14 cellular contexts compared by ENCODE assay signal in the genomic region with DNA sequence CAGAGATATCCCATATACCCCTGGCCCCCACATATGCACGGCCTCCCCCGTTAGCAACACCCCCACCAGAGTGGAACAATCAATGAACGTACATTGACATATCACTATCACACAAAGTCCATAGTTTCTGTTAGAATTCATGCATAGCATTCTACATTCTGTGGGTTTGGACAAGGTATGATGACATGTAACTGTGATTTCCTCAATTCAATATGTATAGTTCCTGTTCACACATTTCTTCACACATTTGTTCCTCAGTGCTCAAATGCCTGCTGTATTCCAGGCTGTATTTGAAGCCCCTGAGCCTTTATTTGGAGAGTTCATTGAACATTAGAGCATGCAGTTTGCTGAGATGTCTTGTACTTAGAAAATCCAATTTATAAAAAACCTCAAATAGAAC.
DNase-seq lines count a peak whose midpoint lies in the region; ATAC-seq and TF ChIP-seq lines count a peak whose summit lies in the region.
"Had no signal": no experiment of that assay in that cellular context is flagged by ENCODE, and none has a peak within 500 bp of the region (broad histone marks: within the 10 kb centered on the region; RNA-seq: fewer than 3 reads in every experiment).

No MANE protein-coding gene starts in this region.

- no peaks in the 10 kb centered on the region for H3K27me3 Mint-ChIP-seq in activated CD4-positive, alpha-beta memory T cell treated with anti-CD3 and anti-CD28 coated beads, Interleukin-2, amount 10 ng/mL, durations not matched to agents 7 days and 5 days
- H3K27me3 Mint-ChIP-seq in activated CD4-positive, alpha-beta memory T cell treated with anti-CD3 and anti-CD28 coated beads for 36 hours: no peaks in the 10 kb centered on the region

- H3K9me3 Mint-ChIP-seq in activated CD4-positive, alpha-beta memory T cell treated with anti-CD3 and anti-CD28 coated beads, Interleukin-2, amount 10 ng/mL, durations not matched to agents 7 days and 5 days: no peaks in the 10 kb centered on the region
- no peaks in the 10 kb centered on the region for H3K9me3 Mint-ChIP-seq in activated CD4-positive, alpha-beta memory T cell treated with anti-CD3 and anti-CD28 coated beads for 36 hours
- H3K9me3 Mint-ChIP-seq: activated naive CD4-positive, alpha-beta T cell treated with anti-CD3 and anti-CD28 coated beads, Interleukin-2, amount 50 U/mL, for 72 hours; neural crest cell had no signal

- no peak for DNase-seq in activated CD4-positive, alpha-beta memory T cell treated with anti-CD3 and anti-CD28 coated beads, Interleukin-2, amount 10 ng/mL, durations not matched to agents 7 days and 5 days
- no peak for DNase-seq in activated CD4-positive, alpha-beta memory T cell treated with anti-CD3 and anti-CD28 coated beads for 36 hours
- DNase-seq in PC-3 (no peak), lower lobe of right lung (no peak), thyroid gland (no peak), SIG-M5 (lab: John Stamatoyannopoulos, UW) (no peak)
- DNase-seq: central memory CD4-positive, alpha-beta T cell; kidney glomerular epithelial cell; NCI-H187; sigmoid colon had no signal

- no peak for TF ChIP-seq POLR2A in thyroid gland (IDR thresholded peaks at IDR 0.05)

- H3K9me3 ChIP-seq in PC-3 (ENCODE audit: low read length): no peaks in the 10 kb centered on the region
- H3K9me3 ChIP-seq in lower lobe of right lung: no peaks in the 10 kb centered on the region
- H3K9me3 ChIP-seq in thyroid gland: no peaks in the 10 kb centered on the region
- H3K9me3 ChIP-seq: sigmoid colon had no signal

- H3K9ac ChIP-seq in PC-3 (ENCODE audit: low read length): peak overlapping the region; percentile 35

- no peak overlapping the region for H3K4me3 Mint-ChIP-seq in activated CD4-positive, alpha-beta memory T cell treated with anti-CD3 and anti-CD28 coated beads, Interleukin-2, amount 10 ng/mL, durations not matched to agents 7 days and 5 days
- H3K4me3 Mint-ChIP-seq in activated CD4-positive, alpha-beta memory T cell treated with anti-CD3 and anti-CD28 coated beads for 36 hours: no peak overlapping the region
- H3K4me3 Mint-ChIP-seq: neural crest cell had no signal

- no peaks in the 10 kb centered on the region for H3F3A ChIP-seq in PC-3 (ENCODE audit: low read length, unreplicated experiment)

- H2AFZ ChIP-seq in PC-3 (ENCODE audit: low read length): no peak overlapping the region

- H3K4me2 ChIP-seq in PC-3 (ENCODE audit: low read length): peak overlapping the region; percentile 68

- no peaks in the 10 kb centered on the region for H4K20me1 ChIP-seq in PC-3 (ENCODE audit: low read length)

- H3K4me3 ChIP-seq in PC-3 (ENCODE audit: low read length) (no peak overlapping the region), lower lobe of right lung (no peak overlapping the region), thyroid gland (replicated peaks in 1 of 3) (no peak overlapping the region)
- H3K4me3 ChIP-seq: sigmoid colon had no signal

- H3K4me1 Mint-ChIP-seq in activated CD4-positive, alpha-beta memory T cell treated with anti-CD3 and anti-CD28 coated beads, Interleukin-2, amount 10 ng/mL, durations not matched to agents 7 days and 5 days: peaks cover 76% of the 10 kb centered on the region
- peaks cover 65% of the 10 kb centered on the region for H3K4me1 Mint-ChIP-seq in activated CD4-positive, alpha-beta memory T cell treated with anti-CD3 and anti-CD28 coated beads for 36 hours (ENCODE audit: low read depth)

- TF ChIP-seq CTCF in PC-3 (conservative IDR thresholded peaks at IDR 0.05; ENCODE audit: low read depth, low read length): no peak
- no peak for TF ChIP-seq CTCF in lower lobe of right lung (IDR thresholded peaks at IDR 0.05)
- no peak for TF ChIP-seq CTCF in thyroid gland (IDR thresholded peaks at IDR 0.05)

- no peaks in the 10 kb centered on the region for H3K9me2 ChIP-seq in PC-3 (replicated peaks; ENCODE audit: low read length)

- H3K79me2 ChIP-seq in PC-3 (ENCODE audit: low read length): peaks cover 76% of the 10 kb centered on the region

- CTCF ChIA-PET in activated CD4-positive, alpha-beta memory T cell treated with anti-CD3 and anti-CD28 coated beads, Interleukin-2, amount 10 ng/mL, durations not matched to agents 7 days and 5 days (lab: Charles Lee): interaction anchor here (0.7 to 1.1 kb wide), 2 partner anchors 32 to 49 kb away, joined by 3 read pairs; no protein-coding TSS in a partner anchor
- CTCF ChIA-PET in activated CD4-positive, alpha-beta memory T cell treated with anti-CD3 and anti-CD28 coated beads for 36 hours (lab: Charles Lee): interaction anchor here (0.6 to 1.3 kb wide), 2 partner anchors 57 to 87 kb away, joined by 3 to 6 read pairs; no protein-coding TSS in a partner anchor
- CTCF ChIA-PET in PC-3 (lab: Charles Lee): no interaction called here

- ATAC-seq in PC-3 (no peak), lower lobe of right lung (peak; percentile 10 to 24), HG03095 (IDR thresholded peaks at IDR 0.05; ENCODE audit: unreplicated experiment) (no peak), HG03521 (IDR thresholded peaks at IDR 0.05; ENCODE audit: unreplicated experiment) (no peak)
- ATAC-seq: activated naive CD4-positive, alpha-beta T cell treated with anti-CD3 and anti-CD28 coated beads, Interleukin-2, amount 50 U/mL, for 72 hours had no signal

- POLR2A ChIA-PET in activated CD4-positive, alpha-beta memory T cell treated with anti-CD3 and anti-CD28 coated beads, Interleukin-2, amount 10 ng/mL, durations not matched to agents 7 days and 5 days (lab: Charles Lee): interaction anchor here (2.0 to 2.2 kb wide), 2 partner anchors 44 to 66 kb away, joined by 4 to 9 read pairs; no protein-coding TSS in a partner anchor
- POLR2A ChIA-PET in activated CD4-positive, alpha-beta memory T cell treated with anti-CD3 and anti-CD28 coated beads for 36 hours (lab: Charles Lee): no interaction called here
- POLR2A ChIA-PET in PC-3 (lab: Charles Lee; ENCODE audit: unreplicated experiment): interaction anchor here (0.6 kb wide), 1 partner anchor 61 kb away, joined by 3 read pairs; no protein-coding TSS in a partner anchor

- H3K36me3 Mint-ChIP-seq in activated CD4-positive, alpha-beta memory T cell treated with anti-CD3 and anti-CD28 coated beads, Interleukin-2, amount 10 ng/mL, durations not matched to agents 7 days and 5 days (ENCODE audit: low read depth): peaks cover 48% of the 10 kb centered on the region
- H3K36me3 Mint-ChIP-seq in activated CD4-positive, alpha-beta memory T cell treated with anti-CD3 and anti-CD28 coated beads for 36 hours: peaks cover 5% of the 10 kb centered on the region

- H3K27ac Mint-ChIP-seq in activated CD4-positive, alpha-beta memory T cell treated with anti-CD3 and anti-CD28 coated beads, Interleukin-2, amount 10 ng/mL, durations not matched to agents 7 days and 5 days: peak overlapping the region; percentile 53
- H3K27ac Mint-ChIP-seq in activated CD4-positive, alpha-beta memory T cell treated with anti-CD3 and anti-CD28 coated beads for 36 hours: no peak overlapping the region

- no TSS peak for BruUV-seq in PC-3 (replicated peaks; lab: Mats Ljungman, UMichigan)

- WGBS in thyroid gland, 2 donors: 58 to 68% methylated on average over 3 of the region's 3 CpGs

- H3K36me3 ChIP-seq in PC-3 (ENCODE audit: low read depth, low read length): no peaks in the 10 kb centered on the region
- H3K36me3 ChIP-seq in lower lobe of right lung: no peaks in the 10 kb centered on the region
- no peaks in the 10 kb centered on the region for H3K36me3 ChIP-seq in thyroid gland
- H3K36me3 ChIP-seq: sigmoid colon had no signal

- intact Hi-C loops in activated CD4-positive, alpha-beta memory T cell treated with anti-CD3 and anti-CD28 coated beads for 36 hours (cut with micrococcal nuclease): loop anchor here (2.0 kb wide), 1 partner anchor 14 kb away; no protein-coding TSS in a partner anchor
- intact Hi-C loops in PC-3 (cut with micrococcal nuclease): no loop called here
- intact Hi-C loops in lower lobe of right lung (cut with DNase I): no loop called here
- intact Hi-C loops in thyroid gland (cut with DNase I): no loop called here

- peaks cover 65% of the 10 kb centered on the region for H3K4me1 ChIP-seq in PC-3 (ENCODE audit: insufficient read depth, low read length)
- H3K4me1 ChIP-seq in lower lobe of right lung: peaks cover 61% of the 10 kb centered on the region
- peaks cover 58 to 72% of the 10 kb centered on the region in 2 donors for H3K4me1 ChIP-seq in thyroid gland

- H3K27ac ChIP-seq in PC-3 (ENCODE audit: low read length): peak overlapping the region; percentile 89
- no peak overlapping the region for H3K27ac ChIP-seq in lower lobe of right lung
- peak overlapping the region; percentile 89 to 96 (median 93) for H3K27ac ChIP-seq in thyroid gland

- H3K27me3 ChIP-seq in PC-3 (ENCODE audit: low read length) (no peaks in the 10 kb centered on the region), lower lobe of right lung (ENCODE audit: low read depth) (no peaks in the 10 kb centered on the region), thyroid gland (no peaks in the 10 kb centered on the region)
- H3K27me3 ChIP-seq: sigmoid colon had no signal

Comparison
In these comparisons a context has a peak if more than half of its experiments do, and no peak if none do; other contexts are left out.
1. ATAC-seq: peak in lower lobe of right lung (2 of 2); none in PC-3 (single experiment), HG03095 (single experiment) and HG03521 (single experiment).